ENCODE assay signal across 8 cellular contexts in genomic region chr10:88932539-88933256, GRCh38. TPM values are rescaled to one million over a fixed set of nuclear protein-coding genes. Genes with fewer than 3 reads are reported as not detected.
DNase-seq lines count a peak whose midpoint lies in the region; ATAC-seq and TF ChIP-seq lines count a peak whose summit lies in the region.

No MANE protein-coding gene starts in this region.

- H3K4me1 Mint-ChIP-seq in activated naive CD8-positive, alpha-beta T cell (ENCODE audit: low read depth) = peaks cover 20% of the 10 kb centered on the region

- no TSS peak for BruUV-seq in OCI-LY7 (replicated peaks; lab: Mats Ljungman, UMichigan)

- TF ChIP-seq CTCF in OCI-LY7 (conservative IDR thresholded peaks at IDR 0.05; ENCODE audit: low read length) = peak; percentile 94

- POLR2A ChIA-PET in OCI-LY7 (lab: Charles Lee) = interaction anchor here (0.8 to 6.4 kb wide), 8 partner anchors 31 to 97 kb away, joined by 3 to 53 read pairs (median 4); no protein-coding TSS in a partner anchor

- H3K9me2 ChIP-seq in OCI-LY7 (ENCODE audit: insufficient read depth, low read length) = no peaks in the 10 kb centered on the region

- no peak overlapping the region for H3K4me3 Mint-ChIP-seq in activated naive CD8-positive, alpha-beta T cell

- no peaks in the 10 kb centered on the region for H4K20me1 ChIP-seq in OCI-LY7 (ENCODE audit: insufficient read depth, low read length)

- H3K9me3 Mint-ChIP-seq in activated naive CD8-positive, alpha-beta T cell (ENCODE audit: low read depth) = no peaks in the 10 kb centered on the region

- DNase-seq in D341Med (ENCODE audit: low spot score) = peak; percentile 59
- DNase-seq in Jurkat, Clone E6-1 (ENCODE audit: low read depth, low spot score) = peak; percentile 67
- DNase-seq in OCI-LY7 (ENCODE audit: low spot score) = peak; percentile 85
- DNase-seq in Right ventricle myocardium superior = no peak
- DNase-seq in pons (ENCODE audit: low spot score) = peak; percentile 85
- DNase-seq in OCI-M2 (lab: John Stamatoyannopoulos, UW; ENCODE audit: unreplicated experiment) = no peak

- intact Hi-C loops in OCI-LY7 (cut with micrococcal nuclease; ENCODE audit: unreplicated experiment) (loop anchor here (1.0 to 2.0 kb wide), 2 partner anchors 52 to 97 kb away; partner anchors contain the start of gene STAMBPL1), Right ventricle myocardium superior (cut with DNase I) (loop anchor here (2.0 kb wide), 1 partner anchor 98 kb away; no protein-coding TSS in a partner anchor)

- peak overlapping the region; percentile 17 for H3K27ac Mint-ChIP-seq in activated naive CD8-positive, alpha-beta T cell

- no peak overlapping the region for H3K4me3 ChIP-seq in Jurkat, Clone E6-1 (ENCODE audit: low read length)
- H3K4me3 ChIP-seq in OCI-LY7 (ENCODE audit: low read depth, low read length, poor library complexity, severe bottlenecking) = no peak overlapping the region

- ATAC-seq in GM19467 (IDR thresholded peaks at IDR 0.05; ENCODE audit: unreplicated experiment) (peak; percentile 61), Right ventricle myocardium superior (ENCODE audit: poor library complexity) (peak; percentile 78)

- H3K4me2 ChIP-seq in OCI-LY7 (ENCODE audit: low read length) = peak overlapping the region; percentile 9; the same call in 1 of the 2 replicates

- H3K36me3 ChIP-seq in OCI-LY7 (ENCODE audit: insufficient read depth, low read length) = peaks cover 24% of the 10 kb centered on the region

- CTCF ChIA-PET in OCI-LY7 (lab: Charles Lee; ENCODE audit: unreplicated experiment) = interaction anchor here (0.6 to 5.1 kb wide), 2 partner anchors 44 to 97 kb away, joined by 3 to 68 read pairs; no protein-coding TSS in a partner anchor

- H3K4me1 ChIP-seq in OCI-LY7 (ENCODE audit: insufficient read depth, low read length, poor library complexity, severe bottlenecking) = peaks cover 32% of the 10 kb centered on the region

- H3K36me3 Mint-ChIP-seq in activated naive CD8-positive, alpha-beta T cell = peaks cover 8% of the 10 kb centered on the region

- no peaks in the 10 kb centered on the region for H3K9me3 ChIP-seq in OCI-LY7 (ENCODE audit: low read length)

- H2AFZ ChIP-seq in OCI-LY7 (ENCODE audit: low read length) = no peak overlapping the region

- H3K27me3 Mint-ChIP-seq in activated naive CD8-positive, alpha-beta T cell = no peaks in the 10 kb centered on the region

- H3K79me2 ChIP-seq in OCI-LY7 (ENCODE audit: insufficient read depth, low read depth, low read length) = no peaks in the 10 kb centered on the region

- no peak overlapping the region for H3K27ac ChIP-seq in OCI-LY7 (ENCODE audit: low read depth, low read length, poor library complexity, severe bottlenecking)

RNA-seq across cellular contexts. Expression of gene ACTA2, which starts 19.9 kb away (rescaled TPM):
- 4.3 TPM for polyA plus RNA-seq in Jurkat, Clone E6-1 (2012; ENCODE audit: insufficient read depth, insufficient read length)
- 1.4 and 5.0 TPM in 2 replicates for total RNA-seq in OCI-LY7 (2014; rRNA removed; shearing (Covaris generic))
- total RNA-seq in OCI-LY7 (2022) = 3.3 and 4.2 TPM in 2 replicates
- 74.5 TPM for total RNA-seq in Right ventricle myocardium superior

RNA-seq across cellular contexts. Expression of gene STAMBPL1, which starts 52.7 kb away (rescaled TPM):
- 45.7 TPM for polyA plus RNA-seq in Jurkat, Clone E6-1 (2012; ENCODE audit: insufficient read depth, insufficient read length)
- total RNA-seq in OCI-LY7 (2014; rRNA removed; shearing (Covaris generic)) = 47.2 and 69.0 TPM in 2 replicates
- total RNA-seq in OCI-LY7 (2022) (41.0 and 44.4 TPM in 2 replicates), Right ventricle myocardium superior (2.0 TPM)

RNA-seq across cellular contexts. Expression of gene FAS, which starts 57.9 kb away (rescaled TPM):
- polyA plus RNA-seq in Jurkat, Clone E6-1 (2012; ENCODE audit: insufficient read depth, insufficient read length) = 12.3 TPM
- 7.7 and 10.1 TPM in 2 replicates for total RNA-seq in OCI-LY7 (2014; rRNA removed; shearing (Covaris generic))
- total RNA-seq in OCI-LY7 (2022) = 19.2 and 21.0 TPM in 2 replicates
- 3.8 TPM for total RNA-seq in Right ventricle myocardium superior

Comparison
In these comparisons a context has a peak if more than half of its experiments do, and no peak if none do; other contexts are left out.
1. DNase-seq: peak in D341Med (single experiment), Jurkat, Clone E6-1 (single experiment), OCI-LY7 (single experiment) and pons (single experiment); none in Right ventricle myocardium superior (single experiment) and OCI-M2 (single experiment).
2. RNA of gene ACTA2, which starts 19.9 kb away (total RNA-seq): 74.5 TPM in Right ventricle myocardium superior (single experiment); 1.4 to 5.0 TPM in OCI-LY7; every median in the first group is over 10 times any median in the second.
3. RNA of gene STAMBPL1, which starts 52.7 kb away (total RNA-seq): 41.0 to 69.0 TPM in OCI-LY7; 2.0 TPM in Right ventricle myocardium superior (single experiment); every median in the first group is over 10 times any median in the second.